12 cellular contexts compared by ENCODE assay signal in the genomic region with DNA sequence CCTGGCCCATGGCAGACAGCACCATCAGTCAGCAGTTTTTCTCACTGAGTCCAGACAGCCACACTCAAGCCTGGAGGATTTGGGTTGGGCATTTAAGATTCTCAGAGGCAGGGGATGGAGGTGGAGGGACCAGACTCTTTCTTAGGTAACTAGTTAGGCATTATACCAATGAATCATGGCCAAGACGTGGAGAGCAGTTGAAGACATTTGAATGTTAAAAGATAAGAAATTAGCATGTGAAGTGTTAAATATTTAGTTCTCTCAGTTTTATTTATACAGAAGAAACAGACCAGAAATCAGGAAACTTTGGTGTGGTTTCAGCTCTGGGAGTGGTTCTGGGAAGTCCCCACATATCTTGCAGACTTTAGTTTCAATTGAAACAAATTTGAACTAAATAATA. TPM values are rescaled to one million over a fixed set of nuclear protein-coding genes. Genes with fewer than 3 reads are reported as not detected.
DNase-seq lines count a peak whose midpoint lies in the region; ATAC-seq and TF ChIP-seq lines count a peak whose summit lies in the region.
"Had no signal": no experiment of that assay in that cellular context is flagged by ENCODE, and none has a peak within 500 bp of the region (broad histone marks: within the 10 kb centered on the region; RNA-seq: fewer than 3 reads in every experiment).

No MANE protein-coding gene starts in this region.

- H3K9me3 Mint-ChIP-seq in CD4-positive, alpha-beta T cell, result no peaks in the 10 kb centered on the region
- H3K9me3 Mint-ChIP-seq in activated T-helper 1 cell treated with anti-CD3 and anti-CD28 coated beads, Interleukin-12 subunit alpha, Interleukin-12 subunit beta, Interleukin-2, Interleukin-4 antibody, amounts not matched to agents 30 ng/mL and 10 ng/mL and 1 ng/mL, durations not matched to agents 14 hours and 24 hours and 36 hours, result no peaks in the 10 kb centered on the region
- H3K9me3 Mint-ChIP-seq in endodermal cell, result no peaks in the 10 kb centered on the region

- intact Hi-C loops in CD4-positive, alpha-beta T cell (cut with DNase I, micrococcal nuclease), result loop anchor here in 1 of 2 experiments (2.0 kb wide), 1 partner anchor 62 kb away; a partner anchor contains a TSS
- intact Hi-C loops in activated T-helper 1 cell treated with anti-CD3 and anti-CD28 coated beads, Interleukin-12 subunit alpha, Interleukin-12 subunit beta, Interleukin-2, Interleukin-4 antibody, amounts not matched to agents 30 ng/mL and 10 ng/mL and 1 ng/mL, durations not matched to agents 14 hours and 24 hours and 36 hours (cut with micrococcal nuclease), result loop anchor here (2.0 kb wide), 1 partner anchor 50 kb away; no protein-coding TSS in a partner anchor

- ATAC-seq in CD4-positive, alpha-beta T cell (ENCODE audit: poor library complexity), result peak; percentile 74
- no peak for ATAC-seq in GM18519 (IDR thresholded peaks at IDR 0.05; ENCODE audit: low FRiP score, unreplicated experiment)
- ATAC-seq: left colon, Panc1, right lobe of liver had no signal

- no peak overlapping the region for H3K4me3 ChIP-seq in H7 (ENCODE audit: insufficient read depth, low read depth, low read length)
- no peak overlapping the region for H3K4me3 ChIP-seq in endodermal cell (ENCODE audit: low read length)
- H3K4me3 ChIP-seq: right lobe of liver had no signal

- peaks cover 85% of the 10 kb centered on the region for H3K36me3 Mint-ChIP-seq in CD4-positive, alpha-beta T cell (ENCODE audit: low read depth)
- H3K36me3 Mint-ChIP-seq in activated T-helper 1 cell treated with anti-CD3 and anti-CD28 coated beads, Interleukin-12 subunit alpha, Interleukin-12 subunit beta, Interleukin-2, Interleukin-4 antibody, amounts not matched to agents 30 ng/mL and 10 ng/mL and 1 ng/mL, durations not matched to agents 14 hours and 24 hours and 36 hours (ENCODE audit: low read depth), result peaks cover 49% of the 10 kb centered on the region
- peaks cover 50% of the 10 kb centered on the region for H3K36me3 Mint-ChIP-seq in endodermal cell (ENCODE audit: low read depth)

- CTCF ChIA-PET in CD4-positive, alpha-beta T cell (lab: Charles Lee), result interaction anchor here (0.9 to 1.4 kb wide), 2 partner anchors 52 to 89 kb away, joined by 3 to 4 read pairs; no protein-coding TSS in a partner anchor

- H3K27me3 Mint-ChIP-seq in CD4-positive, alpha-beta T cell, result no peaks in the 10 kb centered on the region
- no peaks in the 10 kb centered on the region for H3K27me3 Mint-ChIP-seq in activated T-helper 1 cell treated with anti-CD3 and anti-CD28 coated beads, Interleukin-12 subunit alpha, Interleukin-12 subunit beta, Interleukin-2, Interleukin-4 antibody, amounts not matched to agents 30 ng/mL and 10 ng/mL and 1 ng/mL, durations not matched to agents 14 hours and 24 hours and 36 hours (ENCODE audit: insufficient read depth)
- H3K27me3 Mint-ChIP-seq in endodermal cell (ENCODE audit: insufficient read depth), result no peaks in the 10 kb centered on the region

- peak overlapping the region; percentile 89 for H3K27ac Mint-ChIP-seq in CD4-positive, alpha-beta T cell
- peak overlapping the region; percentile 88 for H3K27ac Mint-ChIP-seq in activated T-helper 1 cell treated with anti-CD3 and anti-CD28 coated beads, Interleukin-12 subunit alpha, Interleukin-12 subunit beta, Interleukin-2, Interleukin-4 antibody, amounts not matched to agents 30 ng/mL and 10 ng/mL and 1 ng/mL, durations not matched to agents 14 hours and 24 hours and 36 hours
- H3K27ac Mint-ChIP-seq in endodermal cell, result no peak overlapping the region

- no peak overlapping the region for H3K9ac ChIP-seq in endodermal cell (ENCODE audit: extremely low read depth, low read length, poor library complexity, severe bottlenecking)

- POLR2A ChIA-PET in CD4-positive, alpha-beta T cell (lab: Charles Lee), result interaction anchor here (1.2 to 3.7 kb wide), 2 partner anchors 11 to 63 kb away, joined by 5 to 29 read pairs; a partner anchor contains a TSS

- H3K27ac ChIP-seq in CD4-positive, alpha-beta T cell (ENCODE audit: low read depth, low read length), result peak overlapping the region; percentile 73
- H3K27ac ChIP-seq in endodermal cell (ENCODE audit: low read depth, low read length), result no peak overlapping the region
- H3K27ac ChIP-seq: right lobe of liver had no signal

- peaks cover 64% of the 10 kb centered on the region for H3K4me1 Mint-ChIP-seq in CD4-positive, alpha-beta T cell (ENCODE audit: low read depth)
- peaks cover 67% of the 10 kb centered on the region for H3K4me1 Mint-ChIP-seq in activated T-helper 1 cell treated with anti-CD3 and anti-CD28 coated beads, Interleukin-12 subunit alpha, Interleukin-12 subunit beta, Interleukin-2, Interleukin-4 antibody, amounts not matched to agents 30 ng/mL and 10 ng/mL and 1 ng/mL, durations not matched to agents 14 hours and 24 hours and 36 hours (ENCODE audit: low read depth)
- no peaks in the 10 kb centered on the region for H3K4me1 Mint-ChIP-seq in endodermal cell

- no peaks in the 10 kb centered on the region for H3K4me1 ChIP-seq in endodermal cell (ENCODE audit: control insufficient read depth, insufficient read depth, low read length)
- H3K4me1 ChIP-seq: right lobe of liver had no signal

- no peaks in the 10 kb centered on the region for H3K27me3 ChIP-seq in CD4-positive, alpha-beta T cell (ENCODE audit: control insufficient read depth, insufficient read depth, low read length)
- no peaks in the 10 kb centered on the region for H3K27me3 ChIP-seq in H7 (ENCODE audit: control insufficient read depth, insufficient read depth, low read length)
- no peaks in the 10 kb centered on the region for H3K27me3 ChIP-seq in endodermal cell (ENCODE audit: control insufficient read depth, insufficient read depth, low read length, poor library complexity, severe bottlenecking)
- H3K27me3 ChIP-seq: right lobe of liver had no signal

- DNase-seq in CD4-positive, alpha-beta T cell, result peak in 1 of 10 experiments; percentile 22
- DNase-seq in H7, result peak; percentile 43
- no peak for DNase-seq in activated T-helper 1 cell treated with anti-CD3 and anti-CD28 coated beads, Interleukin-12 subunit alpha, Interleukin-12 subunit beta, Interleukin-2, Interleukin-4 antibody, amounts not matched to agents 30 ng/mL and 10 ng/mL and 1 ng/mL, durations not matched to agents 14 hours and 24 hours and 36 hours (ENCODE audit: low spot score)
- DNase-seq in kidney glomerular epithelial cell (lab: John Stamatoyannopoulos, UW), result peak; percentile 9
- DNase-seq in nucleus accumbens (lab: John Stamatoyannopoulos, UW), result no peak
- DNase-seq in endodermal cell, result no peak
- DNase-seq: left colon, NCI-H1105, NCI-H446, right lobe of liver had no signal

- peaks cover 8% of the 10 kb centered on the region for H3K36me3 ChIP-seq in H7 (replicated peaks; ENCODE audit: control insufficient read depth, insufficient read depth, low read length)
- H3K36me3 ChIP-seq in endodermal cell (ENCODE audit: control insufficient read depth, insufficient read depth, low read length), result peaks cover 51% of the 10 kb centered on the region

- no peak for TF ChIP-seq CTCF in CD4-positive, alpha-beta T cell (IDR thresholded peaks at IDR 0.05)
- TF ChIP-seq CTCF in endodermal cell (conservative IDR thresholded peaks at IDR 0.05), result no peak

- H3K4me3 Mint-ChIP-seq in CD4-positive, alpha-beta T cell, result peak overlapping the region; percentile 2
- H3K4me3 Mint-ChIP-seq in activated T-helper 1 cell treated with anti-CD3 and anti-CD28 coated beads, Interleukin-12 subunit alpha, Interleukin-12 subunit beta, Interleukin-2, Interleukin-4 antibody, amounts not matched to agents 30 ng/mL and 10 ng/mL and 1 ng/mL, durations not matched to agents 14 hours and 24 hours and 36 hours, result peak overlapping the region; percentile 67
- no peak overlapping the region for H3K4me3 Mint-ChIP-seq in endodermal cell

- WGBS in endodermal cell (ENCODE audit: insufficient coverage in 1 of 2, insufficient read length in 1 of 2), 2 experiments, result 100% methylated on average over 1 of the region's 1 CpG; no CpG with 5 or more reads in 1 of the 2 experiments

- no peaks in the 10 kb centered on the region for H3K9me3 ChIP-seq in CD4-positive, alpha-beta T cell (ENCODE audit: control insufficient read depth, low read length)
- no peaks in the 10 kb centered on the region for H3K9me3 ChIP-seq in endodermal cell (ENCODE audit: control insufficient read depth, low read length)
- H3K9me3 ChIP-seq: right lobe of liver had no signal

RNA-seq across cellular contexts. Expression of a gene that starts 9.9 kb away (rescaled TPM):
- total RNA-seq in CD4-positive, alpha-beta T cell, result 10 to 100 TPM; 15.1 to 17.7 TPM
- 31.1 and 41.5 TPM in 2 replicates for total RNA-seq in H7 (2014; rRNA removed; shearing (Covaris generic))
- total RNA-seq in activated T-helper 1 cell treated with anti-CD3 and anti-CD28 coated beads, Interleukin-12 subunit alpha, Interleukin-12 subunit beta, Interleukin-2, Interleukin-4 antibody, amounts not matched to agents 30 ng/mL and 10 ng/mL and 1 ng/mL, durations not matched to agents 14 hours and 24 hours and 36 hours, result 52.2 and 56.9 TPM in 2 replicates
- 10 to 100 TPM; 25.7 to 31.5 TPM for total RNA-seq in endodermal cell
- 28.0 TPM for polyA plus RNA-seq in endodermal cell (2013, experiment 1 of 2)
- polyA plus RNA-seq in endodermal cell (2013, experiment 2 of 2), result 26.9 TPM

RNA-seq across cellular contexts. Expression of a gene that starts 10.4 kb away (rescaled TPM):
- 1 to 10 TPM; 8.8 to 9.3 TPM for total RNA-seq in CD4-positive, alpha-beta T cell
- 14.6 and 19.2 TPM in 2 replicates for total RNA-seq in H7 (2014; rRNA removed; shearing (Covaris generic))
- 19.9 and 21.4 TPM in 2 replicates for total RNA-seq in activated T-helper 1 cell treated with anti-CD3 and anti-CD28 coated beads, Interleukin-12 subunit alpha, Interleukin-12 subunit beta, Interleukin-2, Interleukin-4 antibody, amounts not matched to agents 30 ng/mL and 10 ng/mL and 1 ng/mL, durations not matched to agents 14 hours and 24 hours and 36 hours
- 10 to 100 TPM; 21.4 TPM for total RNA-seq in endodermal cell
- polyA plus RNA-seq in endodermal cell (2013, experiment 1 of 2), result 12.7 TPM
- 12.9 TPM for polyA plus RNA-seq in endodermal cell (2013, experiment 2 of 2)

Comparison
In these comparisons a context has a peak if more than half of its experiments do, and no peak if none do; other contexts are left out.
1. DNase-seq: peak in H7 (single experiment) and kidney glomerular epithelial cell (single experiment); none in activated T-helper 1 cell treated with anti-CD3 and anti-CD28 coated beads, Interleukin-12 subunit alpha, Interleukin-12 subunit beta, Interleukin-2, Interleukin-4 antibody, amounts not matched to agents 30 ng/mL and 10 ng/mL and 1 ng/mL, durations not matched to agents 14 hours and 24 hours and 36 hours (single experiment), nucleus accumbens (0 of 56) and endodermal cell (single experiment).